ENCODE assay signal across 19 cellular contexts in genomic region chr10:61918989-61919388, GRCh38.
"Had no signal": no experiment of that assay in that cellular context is flagged by ENCODE, and none has a peak within 500 bp of the region (broad histone marks: within the 10 kb centered on the region; RNA-seq: fewer than 3 reads in every experiment).

No MANE protein-coding gene starts in this region.

- H3K9ac ChIP-seq: SK-N-SH had no signal

- H3K4me1 ChIP-seq: gastrocnemius medialis, left ventricle myocardium inferior, thyroid gland had no signal

- H3K27me3 Mint-ChIP-seq: activated naive CD8-positive, alpha-beta T cell treated with anti-CD3 and anti-CD28 coated beads for 36 hours; activated T-helper 17 cell treated with anti-CD3 and anti-CD28 coated beads, Interleukin-2, amount 50 U/mL, for 72 hours; central memory CD8-positive, alpha-beta T cell; progenitor cell of endocrine pancreas had no signal

- H3K4me3 Mint-ChIP-seq: activated CD8-positive, alpha-beta T cell treated with anti-CD3 and anti-CD28 coated beads, Interleukin-2, amount 10 ng/mL, durations not matched to agents 7 days and 5 days; activated naive CD8-positive, alpha-beta T cell treated with anti-CD3 and anti-CD28 coated beads for 36 hours; activated T-helper 17 cell treated with anti-CD3 and anti-CD28 coated beads, Interleukin-2, amount 50 U/mL, for 72 hours; central memory CD8-positive, alpha-beta T cell; T-helper 2 cell treated with Interferon-gamma antibody and Interleukin-4, amounts not matched to agents 5 μg/mL and 100 μg/mL, for 36 hours had no signal

- H3K36me3 ChIP-seq: esophagus muscularis mucosa, gastrocnemius medialis, left ventricle myocardium inferior, sigmoid colon, thyroid gland had no signal

- H3K27me3 ChIP-seq: esophagus muscularis mucosa, gastrocnemius medialis, sigmoid colon, thyroid gland had no signal

- H3K27ac ChIP-seq: coronary artery, esophagus muscularis mucosa, gastrocnemius medialis, left ventricle myocardium inferior, thyroid gland had no signal

- DNase-seq: activated CD8-positive, alpha-beta T cell treated with anti-CD3 and anti-CD28 coated beads, Interleukin-2, amount 10 ng/mL, durations not matched to agents 7 days and 5 days; activated naive CD8-positive, alpha-beta T cell treated with anti-CD3 and anti-CD28 coated beads for 36 hours; gastrocnemius medialis; hypothalamus; left ventricle myocardium inferior; mucosa of descending colon; retina; sigmoid colon; SK-N-SH; stimulated activated CD4-positive, alpha-beta T cell treated with anti-CD3 and anti-CD28 coated beads, Interleukin-2, amount 100 ng/mL, for 48 hours; stimulated activated CD8-positive, alpha-beta memory T cell treated with anti-CD3 and anti-CD28 coated beads, Interleukin-4, amount 100 ng/mL, for 48 hours; stimulated activated naive CD4-positive, alpha-beta T cell; thyroid gland had no signal

- H3K4me3 ChIP-seq: coronary artery, esophagus muscularis mucosa, gastrocnemius medialis, left ventricle myocardium inferior, mucosa of descending colon, sigmoid colon, thyroid gland had no signal

- H3K27ac Mint-ChIP-seq: activated CD8-positive, alpha-beta T cell treated with anti-CD3 and anti-CD28 coated beads, Interleukin-2, amount 10 ng/mL, durations not matched to agents 7 days and 5 days; activated naive CD8-positive, alpha-beta T cell treated with anti-CD3 and anti-CD28 coated beads for 36 hours; activated T-helper 17 cell treated with anti-CD3 and anti-CD28 coated beads, Interleukin-2, amount 50 U/mL, for 72 hours; T-helper 2 cell treated with Interferon-gamma antibody and Interleukin-4, amounts not matched to agents 5 μg/mL and 100 μg/mL, for 36 hours had no signal

- ATAC-seq: activated CD8-positive, alpha-beta T cell treated with anti-CD3 and anti-CD28 coated beads, Interleukin-2, amount 10 ng/mL, durations not matched to agents 7 days and 5 days; activated T-helper 17 cell treated with anti-CD3 and anti-CD28 coated beads, Interleukin-2, amount 50 U/mL, for 72 hours; gastrocnemius medialis; mucosa of descending colon had no signal

- H3K9me3 ChIP-seq: esophagus muscularis mucosa, gastrocnemius medialis, sigmoid colon, SK-N-SH, thyroid gland had no signal

- H3K4me2 ChIP-seq: SK-N-SH had no signal
